35 cellular contexts compared by ENCODE assay signal in genomic region chr12:23618718-23619117, GRCh38.
A peak's percentile ranks its signal among the peaks of the same experiment; 100 is the strongest.
DNase-seq lines count a peak whose midpoint lies in the region; ATAC-seq, FAIRE-seq and TF ChIP-seq lines count a peak whose summit lies in the region.
"Had no signal": no experiment of that assay in that cellular context is flagged by ENCODE, and none has a peak within 500 bp of the region (broad histone marks: within the 10 kb centered on the region; RNA-seq: fewer than 3 reads in every experiment).

No MANE protein-coding gene starts in this region.

- POLR2A ChIA-PET in naive thymus-derived CD8-positive, alpha-beta T cell (lab: Charles Lee) = no interaction called here

- no peaks in the 10 kb centered on the region for H3K27me3 Mint-ChIP-seq in naive thymus-derived CD8-positive, alpha-beta T cell
- H3K27me3 Mint-ChIP-seq: activated CD4-positive, alpha-beta memory T cell treated with anti-CD3 and anti-CD28 coated beads, Interleukin-2, amount 10 ng/mL, durations not matched to agents 7 days and 5 days; CD4-positive, alpha-beta memory T cell had no signal

- H3K9me3 Mint-ChIP-seq in naive thymus-derived CD8-positive, alpha-beta T cell = peaks cover 0 to 31% (median 6%) of the 10 kb centered on the region in 9 donors

- H3K36me3 Mint-ChIP-seq in naive thymus-derived CD8-positive, alpha-beta T cell = no peaks in the 10 kb centered on the region

- no peak overlapping the region for H3K4me3 ChIP-seq in thyroid gland (replicated peaks in 1 of 3)
- H3K4me3 ChIP-seq in lower leg skin (ENCODE audit: low read depth, poor library complexity, severe bottlenecking) = no peak overlapping the region
- H3K4me3 ChIP-seq: breast epithelium, GM23248, heart left ventricle, lower lobe of right lung had no signal

- no peak overlapping the region for H3K4me3 Mint-ChIP-seq in naive thymus-derived CD8-positive, alpha-beta T cell
- H3K4me3 Mint-ChIP-seq: activated CD4-positive, alpha-beta memory T cell treated with anti-CD3 and anti-CD28 coated beads, Interleukin-2, amount 10 ng/mL, durations not matched to agents 7 days and 5 days; CD4-positive, alpha-beta memory T cell; natural killer cell had no signal

- ATAC-seq in GM19025 (IDR thresholded peaks at IDR 0.05; ENCODE audit: low read depth, unreplicated experiment) (peak; percentile 68), HG02623 (IDR thresholded peaks at IDR 0.05; ENCODE audit: unreplicated experiment) (peak; percentile 62), HG03432 (IDR thresholded peaks at IDR 0.05; ENCODE audit: unreplicated experiment) (peak; percentile 71)
- no peak for ATAC-seq in naive thymus-derived CD8-positive, alpha-beta T cell
- ATAC-seq: heart left ventricle, lower lobe of right lung, natural killer cell, PC-3, Right ventricle myocardium inferior had no signal

- H3K27ac ChIP-seq in thyroid gland = no peak overlapping the region
- H3K27ac ChIP-seq: breast epithelium, GM23248, heart left ventricle, lower lobe of right lung had no signal

- no peaks in the 10 kb centered on the region for H3K4me1 Mint-ChIP-seq in naive thymus-derived CD8-positive, alpha-beta T cell
- H3K4me1 Mint-ChIP-seq: activated CD4-positive, alpha-beta memory T cell treated with anti-CD3 and anti-CD28 coated beads, Interleukin-2, amount 10 ng/mL, durations not matched to agents 7 days and 5 days; CD4-positive, alpha-beta memory T cell; natural killer cell had no signal

- TF ChIP-seq CTCF in thyroid gland (IDR thresholded peaks at IDR 0.05) (no peak), lower leg skin (IDR thresholded peaks at IDR 0.05) (no peak)

- no peaks in the 10 kb centered on the region for H3K4me1 ChIP-seq in thyroid gland
- H3K4me1 ChIP-seq: breast epithelium, heart left ventricle, lower lobe of right lung had no signal

- H3K27ac Mint-ChIP-seq in naive thymus-derived CD8-positive, alpha-beta T cell = no peak overlapping the region
- H3K27ac Mint-ChIP-seq: activated CD4-positive, alpha-beta memory T cell treated with anti-CD3 and anti-CD28 coated beads, Interleukin-2, amount 10 ng/mL, durations not matched to agents 7 days and 5 days; CD4-positive, alpha-beta memory T cell; natural killer cell had no signal

- H3K36me3 ChIP-seq in thyroid gland = no peaks in the 10 kb centered on the region
- H3K36me3 ChIP-seq: breast epithelium, heart left ventricle, lower lobe of right lung had no signal

- intact Hi-C loops in thyroid gland (cut with DNase I) = no loop called here
- intact Hi-C loops in lower leg skin (cut with DNase I; ENCODE audit: low total_unique reads) = no loop called here

- DNase-seq in GM18507 (ENCODE audit: extremely low spot score, insufficient read length, low read depth) (no peak), thyroid gland (no peak), NCI-H1048 (lab: John Stamatoyannopoulos, UW) (no peak), lower leg skin (ENCODE audit: low spot score in 2 of 2) (no peak)
- DNase-seq in naive thymus-derived CD8-positive, alpha-beta T cell = no peak
- DNase-seq: activated CD4-positive, alpha-beta memory T cell treated with anti-CD3 and anti-CD28 coated beads, Interleukin-2, amount 10 ng/mL, durations not matched to agents 7 days and 5 days; activated CD4-positive, alpha-beta T cell treated with anti-CD3 and anti-CD28 coated beads for 1 hour; activated CD8-positive, alpha-beta memory T cell treated with anti-CD3 and anti-CD28 coated beads, Interleukin-2, amount 50 U/mL, for 48 hours; activated naive CD4-positive, alpha-beta T cell treated with anti-CD3 and anti-CD28 coated beads, Interleukin-2, amount 50 U/mL, for 16 hours; amygdala; CD4-positive, alpha-beta memory T cell; effector memory CD4-positive, alpha-beta T cell; EL; erythroblast; GM23248; heart left ventricle; IMR-90; kidney glomerular epithelial cell; lower lobe of right lung; natural killer cell; NCI-H1694; NCI-H2171; NCI-H524; PC-3; stimulated activated naive CD4-positive, alpha-beta T cell treated with Interleukin-2 at 50 U/mL for 16 hours; T-helper 2 cell had no signal

- no peak for TF ChIP-seq POLR2A in thyroid gland (IDR thresholded peaks at IDR 0.05)
- TF ChIP-seq POLR2A in lower leg skin (IDR thresholded peaks at IDR 0.05) = no peak

- no peaks in the 10 kb centered on the region for H3K27me3 ChIP-seq in thyroid gland
- H3K27me3 ChIP-seq: breast epithelium, heart left ventricle had no signal

- 88 to 91% methylated on average over 1 of the region's 1 CpG for WGBS in thyroid gland, 2 donors
- 78 to 79% methylated on average over 1 of the region's 1 CpG for WGBS in lower leg skin, 2 donors

- FAIRE-seq in GM18507 (lab: Jason Lieb, UNC) = peak; percentile 54
- FAIRE-seq: A204.1, colon, GM12892, urothelium cell line had no signal

- H3K9me3 ChIP-seq in thyroid gland = no peaks in the 10 kb centered on the region
- H3K9me3 ChIP-seq: breast epithelium, lower lobe of right lung had no signal

Comparison
In these comparisons a context has a peak if more than half of its experiments do, and no peak if none do; other contexts are left out.
1. ATAC-seq: peak in GM19025 (single experiment), HG02623 (single experiment) and HG03432 (single experiment); none in naive thymus-derived CD8-positive, alpha-beta T cell (0 of 2).